ENCODE assay signal across 19 cellular contexts in genomic region chr11:11427185-11427944, GRCh38.
DNase-seq lines count a peak whose midpoint lies in the region; ATAC-seq and TF ChIP-seq lines count a peak whose summit lies in the region.
"Had no signal": no experiment of that assay in that cellular context is flagged by ENCODE, and none has a peak within 500 bp of the region (broad histone marks: within the 10 kb centered on the region; RNA-seq: fewer than 3 reads in every experiment).

No MANE protein-coding gene starts in this region.

- H3K27me3 ChIP-seq in SJCRH30: no peaks in the 10 kb centered on the region
- no peaks in the 10 kb centered on the region for H3K27me3 ChIP-seq in right cardiac atrium (ENCODE audit: control insufficient read depth, insufficient read depth)
- no peaks in the 10 kb centered on the region for H3K27me3 ChIP-seq in smooth muscle cell (ENCODE audit: low read depth)
- no peaks in the 10 kb centered on the region for H3K27me3 ChIP-seq in WERI-Rb-1 (ENCODE audit: insufficient read depth, low read depth, severe bottlenecking)
- H3K27me3 ChIP-seq: breast epithelium had no signal

- H3K9me3 ChIP-seq in SJCRH30 (replicated peaks): peaks cover 2% of the 10 kb centered on the region; the same call in 1 of the 2 replicates
- no peaks in the 10 kb centered on the region for H3K9me3 ChIP-seq in right cardiac atrium (ENCODE audit: control insufficient read depth, low read length)
- no peaks in the 10 kb centered on the region for H3K9me3 ChIP-seq in smooth muscle cell (replicated peaks; ENCODE audit: low read depth)
- no peaks in the 10 kb centered on the region for H3K9me3 ChIP-seq in WERI-Rb-1 (ENCODE audit: severe bottlenecking)
- H3K9me3 ChIP-seq: breast epithelium had no signal

- no peaks in the 10 kb centered on the region for H3K79me2 ChIP-seq in smooth muscle cell (ENCODE audit: low read depth)

- H3K27ac ChIP-seq in SJCRH30 (peak overlapping the region; percentile 73), right cardiac atrium (ENCODE audit: low read length) (peak overlapping the region; percentile 2), smooth muscle cell (ENCODE audit: low read depth) (no peak overlapping the region), WERI-Rb-1 (no peak overlapping the region)
- H3K27ac ChIP-seq: 22Rv1, breast epithelium had no signal

- peak; percentile 40 to 77 for ATAC-seq in right cardiac atrium
- ATAC-seq in naive thymus-derived CD8-positive, alpha-beta T cell: no peak
- ATAC-seq: GM23338; sciatic nerve; stimulated activated naive CD8-positive, alpha-beta T cell treated with anti-CD3 and anti-CD28 coated beads, Interleukin-15, Interleukin-2, amounts not matched to agents 100 U/mL and 50 U/mL, for 24 hours had no signal

- H3K4me2 ChIP-seq in smooth muscle cell: peak overlapping the region; percentile 24
- H3K4me2 ChIP-seq: GM23338 had no signal

- H3K9me3 Mint-ChIP-seq in naive thymus-derived CD8-positive, alpha-beta T cell: no peaks in the 10 kb centered on the region
- H3K9me3 Mint-ChIP-seq: activated naive CD4-positive, alpha-beta T cell treated with anti-CD3 and anti-CD28 coated beads, Interleukin-2, amount 10 ng/mL, durations not matched to agents 7 days and 5 days; GM23338 had no signal

- H3K36me3 ChIP-seq in SJCRH30: no peaks in the 10 kb centered on the region
- H3K36me3 ChIP-seq in smooth muscle cell (ENCODE audit: low read depth): no peaks in the 10 kb centered on the region
- H3K36me3 ChIP-seq in WERI-Rb-1: no peaks in the 10 kb centered on the region
- H3K36me3 ChIP-seq: breast epithelium had no signal

- intact Hi-C loops in right cardiac atrium (cut with DNase I): no loop called here

- no peaks in the 10 kb centered on the region for H4K20me1 ChIP-seq in smooth muscle cell (ENCODE audit: low read depth)

- H3K4me1 Mint-ChIP-seq in naive thymus-derived CD8-positive, alpha-beta T cell: peaks cover 0 to 1% (median 0%) of the 10 kb centered on the region in 4 donors
- H3K4me1 Mint-ChIP-seq: activated naive CD4-positive, alpha-beta T cell treated with anti-CD3 and anti-CD28 coated beads, Interleukin-2, amount 10 ng/mL, durations not matched to agents 7 days and 5 days; CD14-positive monocyte had no signal

- no peak overlapping the region for H3K9ac ChIP-seq in smooth muscle cell (ENCODE audit: low read depth)

- no peak overlapping the region for H2AFZ ChIP-seq in smooth muscle cell (ENCODE audit: low read depth)
- H2AFZ ChIP-seq: GM23338 had no signal

- no peak overlapping the region for H3K4me3 Mint-ChIP-seq in naive thymus-derived CD8-positive, alpha-beta T cell
- H3K4me3 Mint-ChIP-seq: activated naive CD4-positive, alpha-beta T cell treated with anti-CD3 and anti-CD28 coated beads, Interleukin-2, amount 10 ng/mL, durations not matched to agents 7 days and 5 days; CD14-positive monocyte; GM23338 had no signal

- DNase-seq in DMS153 (lab: John Stamatoyannopoulos, UW) (peak; percentile 10), DMS153 treated with DMSO at 0.1 percent for 48 hours (lab: John Stamatoyannopoulos, UW; ENCODE audit: unreplicated experiment) (no peak), SJCRH30 (peak; percentile 74 to 94), right cardiac atrium (peak in 1 of 3 donors; percentile 65), smooth muscle cell (lab: John Stamatoyannopoulos, UW; ENCODE audit: unreplicated experiment) (no peak), NOMO-1 treated with dmso at 0.1 percent for 144 hours (lab: John Stamatoyannopoulos, UW; ENCODE audit: unreplicated experiment) (no peak), WERI-Rb-1 (no peak)
- no peak for DNase-seq in naive thymus-derived CD8-positive, alpha-beta T cell
- DNase-seq: activated CD4-positive, CD25-positive, alpha-beta regulatory T cell treated with anti-CD3 and anti-CD28 coated beads, Interleukin-2, amount 50 U/mL, for 72 hours; activated CD8-positive, alpha-beta memory T cell treated with anti-CD3 and anti-CD28 coated beads, Interleukin-2, amount 50 U/mL, for 4 hours; activated naive CD4-positive, alpha-beta T cell treated with anti-CD3 and anti-CD28 coated beads, Interleukin-2, amount 10 ng/mL, durations not matched to agents 7 days and 5 days; kidney glomerular epithelial cell; stimulated activated naive CD8-positive, alpha-beta T cell treated with anti-CD3 and anti-CD28 coated beads, Interleukin-15, Interleukin-2, amounts not matched to agents 100 U/mL and 50 U/mL, for 24 hours; T-helper 1 cell had no signal

- H3K4me1 ChIP-seq in SJCRH30: peaks cover 47% of the 10 kb centered on the region
- peaks cover 19% of the 10 kb centered on the region for H3K4me1 ChIP-seq in right cardiac atrium (ENCODE audit: control insufficient read depth, insufficient read depth, low read length)
- no peaks in the 10 kb centered on the region for H3K4me1 ChIP-seq in smooth muscle cell (ENCODE audit: low read depth)
- H3K4me1 ChIP-seq: breast epithelium had no signal

- no peaks in the 10 kb centered on the region for H3F3A ChIP-seq in smooth muscle cell (ENCODE audit: low read depth)

- POLR2A ChIA-PET in naive thymus-derived CD8-positive, alpha-beta T cell (lab: Charles Lee): no interaction called here

- no peak for TF ChIP-seq CTCF in smooth muscle cell (IDR thresholded peaks at IDR 0.05; ENCODE audit: borderline replicate concordance, insufficient read depth, poor library complexity, severe bottlenecking)
- no peak for TF ChIP-seq CTCF in WERI-Rb-1 (IDR thresholded peaks at IDR 0.05; ENCODE audit: low read depth, low read length)

- 30% methylated on average over 13 of the region's 13 CpGs for WGBS in right cardiac atrium
- 62% methylated on average over 13 of the region's 13 CpGs for WGBS in smooth muscle cell (ENCODE audit: low lambda C conversion rate)

- no peak overlapping the region for H3K27ac Mint-ChIP-seq in naive thymus-derived CD8-positive, alpha-beta T cell
- H3K27ac Mint-ChIP-seq: activated naive CD4-positive, alpha-beta T cell treated with anti-CD3 and anti-CD28 coated beads, Interleukin-2, amount 10 ng/mL, durations not matched to agents 7 days and 5 days; CD14-positive monocyte; GM23338 had no signal

- no peaks in the 10 kb centered on the region for H3K36me3 Mint-ChIP-seq in naive thymus-derived CD8-positive, alpha-beta T cell
- H3K36me3 Mint-ChIP-seq: activated naive CD4-positive, alpha-beta T cell treated with anti-CD3 and anti-CD28 coated beads, Interleukin-2, amount 10 ng/mL, durations not matched to agents 7 days and 5 days; CD14-positive monocyte had no signal

- H3K27me3 Mint-ChIP-seq in naive thymus-derived CD8-positive, alpha-beta T cell: peaks cover 0 to 16% (median 0%) of the 10 kb centered on the region in 5 donors
- H3K27me3 Mint-ChIP-seq: activated naive CD4-positive, alpha-beta T cell treated with anti-CD3 and anti-CD28 coated beads, Interleukin-2, amount 10 ng/mL, durations not matched to agents 7 days and 5 days had no signal

- H3K4me3 ChIP-seq in SJCRH30: no peak overlapping the region
- no peak overlapping the region for H3K4me3 ChIP-seq in right cardiac atrium (ENCODE audit: low read length)
- H3K4me3 ChIP-seq in smooth muscle cell: no peak overlapping the region
- H3K4me3 ChIP-seq in WERI-Rb-1 (ENCODE audit: low read depth, low read length): no peak overlapping the region
- H3K4me3 ChIP-seq: breast epithelium, GM23338 had no signal

Comparison
In these comparisons a context has a peak if more than half of its experiments do, and no peak if none do; other contexts are left out.
1. DNase-seq: peak in DMS153 (single experiment) and SJCRH30 (2 of 2); none in DMS153 treated with DMSO at 0.1 percent for 48 hours (single experiment), smooth muscle cell (single experiment), NOMO-1 treated with dmso at 0.1 percent for 144 hours (single experiment), naive thymus-derived CD8-positive, alpha-beta T cell (0 of 10) and WERI-Rb-1 (single experiment).
2. H3K27ac ChIP-seq: peak in SJCRH30 (single experiment) and right cardiac atrium (single experiment); none in smooth muscle cell (single experiment) and WERI-Rb-1 (single experiment).
3. ATAC-seq: peak in right cardiac atrium (2 of 2); none in naive thymus-derived CD8-positive, alpha-beta T cell (0 of 2).